ENCODE assay signal across 8 cellular contexts in the genomic region with DNA sequence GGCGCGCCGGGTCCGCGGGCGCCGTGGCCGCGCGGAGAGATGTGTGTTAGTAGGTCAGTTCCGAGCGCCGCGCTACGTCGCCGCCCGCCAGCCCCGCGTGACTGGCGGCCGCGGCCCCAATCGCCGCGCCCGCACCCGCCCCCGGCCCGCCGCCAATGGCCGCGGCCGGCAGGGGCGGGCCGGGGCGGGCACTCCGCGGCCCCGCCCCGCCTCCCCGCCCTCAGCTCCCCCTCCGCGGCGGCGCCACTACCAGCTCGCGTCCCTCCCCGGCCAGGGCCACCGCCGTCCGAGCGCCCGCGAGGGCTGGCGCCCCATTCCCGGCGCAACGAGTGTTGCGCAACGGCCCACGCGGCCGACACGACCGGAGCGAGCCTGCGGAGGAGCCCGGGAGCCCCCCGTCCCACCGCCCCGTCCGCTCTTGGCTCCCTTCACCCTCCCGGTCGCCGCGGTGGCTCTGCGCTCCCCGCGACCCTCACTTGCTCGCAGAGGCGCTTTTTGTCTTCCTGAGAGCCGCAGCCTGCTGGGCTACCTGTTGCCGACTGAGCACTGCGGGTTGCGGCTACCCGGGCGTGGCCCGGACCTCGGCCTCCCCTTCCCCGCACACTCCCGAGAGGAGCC. TPM values are rescaled to one million over a fixed set of nuclear protein-coding genes. Genes with fewer than 3 reads are reported as not detected.
DNase-seq lines count a peak whose midpoint lies in the region; ATAC-seq and TF ChIP-seq lines count a peak whose summit lies in the region.

A gene with protein sequence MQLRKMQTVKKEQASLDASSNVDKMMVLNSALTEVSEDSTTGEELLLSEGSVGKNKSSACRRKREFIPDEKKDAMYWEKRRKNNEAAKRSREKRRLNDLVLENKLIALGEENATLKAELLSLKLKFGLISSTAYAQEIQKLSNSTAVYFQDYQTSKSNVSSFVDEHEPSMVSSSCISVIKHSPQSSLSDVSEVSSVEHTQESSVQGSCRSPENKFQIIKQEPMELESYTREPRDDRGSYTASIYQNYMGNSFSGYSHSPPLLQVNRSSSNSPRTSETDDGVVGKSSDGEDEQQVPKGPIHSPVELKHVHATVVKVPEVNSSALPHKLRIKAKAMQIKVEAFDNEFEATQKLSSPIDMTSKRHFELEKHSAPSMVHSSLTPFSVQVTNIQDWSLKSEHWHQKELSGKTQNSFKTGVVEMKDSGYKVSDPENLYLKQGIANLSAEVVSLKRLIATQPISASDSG (minus strand): TSS at position 48 of the 618 bp plus-strand sequence. CDS start 13,098 bp downstream, outside the sequence.

- no peak for TF ChIP-seq CTCF in fibroblast of villous mesenchyme (IDR thresholded peaks at IDR 0.05; ENCODE audit: insufficient read depth, low read depth, low read length)
- no peak for TF ChIP-seq CTCF in neural cell (IDR thresholded peaks at IDR 0.05; ENCODE audit: poor library complexity, severe bottlenecking)

- H3K4me3 ChIP-seq in fibroblast of villous mesenchyme (ENCODE audit: low read depth, low read length) (peak within 1 kb of the TSS; percentile 92), neural cell (ENCODE audit: low read length) (peak within 1 kb of the TSS; percentile 90), stomach smooth muscle (ENCODE audit: low read length in 2 of 2) (peak within 1 kb of the TSS; percentile 67 to 95)

- peaks cover 24% of the 10 kb centered on the region for H3K4me1 ChIP-seq in stomach smooth muscle (ENCODE audit: control insufficient read depth, insufficient read depth, low read length)

- H3K79me2 ChIP-seq in neural cell (replicated peaks; ENCODE audit: insufficient read depth, low read length): peaks cover 29% of the 10 kb centered on the region

- TF ChIP-seq EP300 in Ishikawa (IDR thresholded peaks at IDR 0.05; ENCODE audit: borderline replicate concordance) (no peak), neural cell (conservative IDR thresholded peaks at IDR 0.05; ENCODE audit: poor library complexity, severe bottlenecking) (no peak)

- DNase-seq in DMS 273 treated with DMSO at 0.1 percent for 48 hours (lab: John Stamatoyannopoulos, UW): peak; percentile 18
- peak; percentile 46 to 67 for DNase-seq in SHP77 (lab: John Stamatoyannopoulos, UW)
- peak; percentile 59 for DNase-seq in activated gamma-delta T cell treated with Interleukin-2 at 50 U/mL for 16 hours
- peak; percentile 82 for DNase-seq in fibroblast of villous mesenchyme (ENCODE audit: low read depth)

- no peak for TF ChIP-seq RAD21 in Ishikawa (IDR thresholded peaks at IDR 0.05; ENCODE audit: low read depth)
- TF ChIP-seq RAD21 in neural cell (conservative IDR thresholded peaks at IDR 0.05): no peak

- peak within 1 kb of the TSS; percentile 93 for H3K27ac ChIP-seq in neural cell (ENCODE audit: low read length)
- peak within 1 kb of the TSS; percentile 93 for H3K27ac ChIP-seq in stomach smooth muscle (ENCODE audit: low read length)

- peaks cover 25% of the 10 kb centered on the region for H3K27me3 ChIP-seq in neural cell (ENCODE audit: insufficient read depth, low read depth, low read length)
- no peaks in the 10 kb centered on the region for H3K27me3 ChIP-seq in stomach smooth muscle (ENCODE audit: control insufficient read depth in 1 of 2, insufficient read depth in 2 of 2, low read length in 2 of 2)

- no peaks in the 10 kb centered on the region for H3K9me2 ChIP-seq in neural cell (ENCODE audit: insufficient read depth, low read length)

- peak within 1 kb of the TSS; percentile 94 for H3K4me2 ChIP-seq in neural cell (ENCODE audit: low read length)

- H3K9ac ChIP-seq in neural cell (ENCODE audit: low read length) (peak within 1 kb of the TSS; percentile 91), stomach smooth muscle (ENCODE audit: low read length in 2 of 2) (peak within 1 kb of the TSS; percentile 91 to 99)

- no peaks in the 10 kb centered on the region for H4K20me1 ChIP-seq in neural cell (ENCODE audit: insufficient read depth)

- H3K9me3 ChIP-seq in neural cell (ENCODE audit: low read length) (no peaks in the 10 kb centered on the region), stomach smooth muscle (ENCODE audit: control insufficient read depth in 2 of 2, low read length in 2 of 2) (no peaks in the 10 kb centered on the region)

- H3F3A ChIP-seq in neural cell (ENCODE audit: insufficient read depth, low read length, poor library complexity, severe bottlenecking): peaks cover 12% of the 10 kb centered on the region

- H2AFZ ChIP-seq in neural cell (ENCODE audit: low read depth, low read length): peak within 1 kb of the TSS; percentile 28

- peak; percentile 84 for ATAC-seq in GM21576 (IDR thresholded peaks at IDR 0.05; ENCODE audit: unreplicated experiment)

- H3K36me3 ChIP-seq in neural cell (ENCODE audit: insufficient read depth, low read length) (no peaks in the 10 kb centered on the region), stomach smooth muscle (ENCODE audit: control insufficient read depth in 2 of 2, insufficient read depth in 2 of 2, low read length in 2 of 2) (no peaks in the 10 kb centered on the region)

TF ChIP-seq in Ishikawa, 13 proteins besides CTCF, POLR2A, EP300 and RAD21 (continues in another document):
- TF ChIP-seq, protein P1, sequence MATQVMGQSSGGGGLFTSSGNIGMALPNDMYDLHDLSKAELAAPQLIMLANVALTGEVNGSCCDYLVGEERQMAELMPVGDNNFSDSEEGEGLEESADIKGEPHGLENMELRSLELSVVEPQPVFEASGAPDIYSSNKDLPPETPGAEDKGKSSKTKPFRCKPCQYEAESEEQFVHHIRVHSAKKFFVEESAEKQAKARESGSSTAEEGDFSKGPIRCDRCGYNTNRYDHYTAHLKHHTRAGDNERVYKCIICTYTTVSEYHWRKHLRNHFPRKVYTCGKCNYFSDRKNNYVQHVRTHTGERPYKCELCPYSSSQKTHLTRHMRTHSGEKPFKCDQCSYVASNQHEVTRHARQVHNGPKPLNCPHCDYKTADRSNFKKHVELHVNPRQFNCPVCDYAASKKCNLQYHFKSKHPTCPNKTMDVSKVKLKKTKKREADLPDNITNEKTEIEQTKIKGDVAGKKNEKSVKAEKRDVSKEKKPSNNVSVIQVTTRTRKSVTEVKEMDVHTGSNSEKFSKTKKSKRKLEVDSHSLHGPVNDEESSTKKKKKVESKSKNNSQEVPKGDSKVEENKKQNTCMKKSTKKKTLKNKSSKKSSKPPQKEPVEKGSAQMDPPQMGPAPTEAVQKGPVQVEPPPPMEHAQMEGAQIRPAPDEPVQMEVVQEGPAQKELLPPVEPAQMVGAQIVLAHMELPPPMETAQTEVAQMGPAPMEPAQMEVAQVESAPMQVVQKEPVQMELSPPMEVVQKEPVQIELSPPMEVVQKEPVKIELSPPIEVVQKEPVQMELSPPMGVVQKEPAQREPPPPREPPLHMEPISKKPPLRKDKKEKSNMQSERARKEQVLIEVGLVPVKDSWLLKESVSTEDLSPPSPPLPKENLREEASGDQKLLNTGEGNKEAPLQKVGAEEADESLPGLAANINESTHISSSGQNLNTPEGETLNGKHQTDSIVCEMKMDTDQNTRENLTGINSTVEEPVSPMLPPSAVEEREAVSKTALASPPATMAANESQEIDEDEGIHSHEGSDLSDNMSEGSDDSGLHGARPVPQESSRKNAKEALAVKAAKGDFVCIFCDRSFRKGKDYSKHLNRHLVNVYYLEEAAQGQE (IDR thresholded peaks at IDR 0.05; ENCODE audit: low read depth): no peak
- TF ChIP-seq CEBPB (IDR thresholded peaks at IDR 0.05) (peak; percentile 95), EGR1 (IDR thresholded peaks at IDR 0.05) (no peak)
- TF ChIP-seq, protein P2, sequence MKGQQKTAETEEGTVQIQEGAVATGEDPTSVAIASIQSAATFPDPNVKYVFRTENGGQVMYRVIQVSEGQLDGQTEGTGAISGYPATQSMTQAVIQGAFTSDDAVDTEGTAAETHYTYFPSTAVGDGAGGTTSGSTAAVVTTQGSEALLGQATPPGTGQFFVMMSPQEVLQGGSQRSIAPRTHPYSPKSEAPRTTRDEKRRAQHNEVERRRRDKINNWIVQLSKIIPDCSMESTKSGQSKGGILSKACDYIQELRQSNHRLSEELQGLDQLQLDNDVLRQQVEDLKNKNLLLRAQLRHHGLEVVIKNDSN (IDR thresholded peaks at IDR 0.05): peak; percentile 47; the same call in 1 of the 2 replicates

TF ChIP-seq in neural cell, 6 proteins besides CTCF, POLR2A, EP300 and RAD21:
- TF ChIP-seq POLR2AphosphoS5 (IDR thresholded peaks at IDR 0.05) (peak; percentile 71), MXI1 (conservative IDR thresholded peaks at IDR 0.05; ENCODE audit: poor library complexity, severe bottlenecking) (peak; percentile 60), SMC3 (conservative IDR thresholded peaks at IDR 0.05; ENCODE audit: poor library complexity) (no peak)
- TF ChIP-seq, protein P1 (IDR thresholded peaks at IDR 0.05; ENCODE audit: borderline replicate concordance): peak; percentile 24

RNA-seq across cellular contexts. Expression of the gene that starts here (rescaled TPM):
- total RNA-seq in fibroblast of villous mesenchyme: 15.5 and 18.1 TPM in 2 replicates
- 27.9 and 31.6 TPM in 2 replicates for polyA plus RNA-seq in neural cell
- 40.7 and 47.1 TPM in 2 replicates for polyA minus RNA-seq in neural cell

Comparison
In these comparisons a context has a peak if more than half of its experiments do, and no peak if none do; other contexts are left out.
1. Peak in every context shown above with its lines: DNase-seq, ATAC-seq, H3K4me3 ChIP-seq and H3K27ac ChIP-seq.
2. DNase-seq: peak in every context shown above with its lines; median percentile 82 in fibroblast of villous mesenchyme; 59 in activated gamma-delta T cell treated with Interleukin-2 at 50 U/mL for 16 hours; 56 in SHP77; 18 in DMS 273 treated with DMSO at 0.1 percent for 48 hours.